Comparison of ENCODE assay signal across 8 cellular contexts in the genomic region with DNA sequence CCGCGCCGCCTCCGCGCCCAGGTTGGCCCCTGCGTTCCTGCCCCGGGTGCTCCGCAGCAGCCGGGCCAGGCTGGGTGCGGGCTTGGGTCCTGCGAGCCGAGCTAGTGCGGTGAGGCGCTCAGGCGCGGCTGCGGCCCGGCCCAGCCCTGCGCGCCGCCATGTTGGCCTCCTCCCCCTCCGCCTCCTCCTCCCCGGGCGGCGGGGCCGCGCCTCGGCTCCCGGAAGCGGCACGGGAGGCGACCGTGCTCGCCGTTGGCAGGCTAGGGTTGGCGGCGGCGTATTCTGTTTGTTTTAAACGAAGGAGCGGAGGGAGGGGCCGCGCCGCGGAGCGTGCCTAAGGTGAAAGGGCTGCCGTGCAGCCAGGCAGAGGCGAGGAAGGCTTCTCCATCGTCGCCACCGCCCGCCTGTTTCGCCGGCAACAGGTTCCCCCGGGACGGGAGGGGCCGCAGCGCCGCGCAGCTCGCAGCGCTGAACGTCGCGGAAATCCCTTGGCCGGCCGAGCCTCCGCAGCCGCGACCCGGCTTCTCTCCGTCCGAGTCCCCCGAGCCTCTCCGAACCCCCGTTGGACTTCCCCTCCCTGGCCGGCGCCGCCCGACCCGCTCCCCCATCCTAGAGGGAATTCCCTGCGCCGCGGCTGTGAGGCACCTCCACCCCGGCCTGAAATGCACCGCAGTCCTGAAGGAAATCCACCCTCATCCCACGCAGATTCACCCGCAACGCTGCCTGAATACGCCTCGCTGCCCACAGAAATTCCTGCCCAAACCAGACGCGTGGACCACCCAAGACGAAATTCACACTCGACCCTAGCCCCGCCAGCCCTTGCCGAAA. TPM values are rescaled to one million over a fixed set of nuclear protein-coding genes. Genes with fewer than 3 reads are reported as not detected.
DNase-seq lines count a peak whose midpoint lies in the region; ATAC-seq and TF ChIP-seq lines count a peak whose summit lies in the region.

A gene with protein sequence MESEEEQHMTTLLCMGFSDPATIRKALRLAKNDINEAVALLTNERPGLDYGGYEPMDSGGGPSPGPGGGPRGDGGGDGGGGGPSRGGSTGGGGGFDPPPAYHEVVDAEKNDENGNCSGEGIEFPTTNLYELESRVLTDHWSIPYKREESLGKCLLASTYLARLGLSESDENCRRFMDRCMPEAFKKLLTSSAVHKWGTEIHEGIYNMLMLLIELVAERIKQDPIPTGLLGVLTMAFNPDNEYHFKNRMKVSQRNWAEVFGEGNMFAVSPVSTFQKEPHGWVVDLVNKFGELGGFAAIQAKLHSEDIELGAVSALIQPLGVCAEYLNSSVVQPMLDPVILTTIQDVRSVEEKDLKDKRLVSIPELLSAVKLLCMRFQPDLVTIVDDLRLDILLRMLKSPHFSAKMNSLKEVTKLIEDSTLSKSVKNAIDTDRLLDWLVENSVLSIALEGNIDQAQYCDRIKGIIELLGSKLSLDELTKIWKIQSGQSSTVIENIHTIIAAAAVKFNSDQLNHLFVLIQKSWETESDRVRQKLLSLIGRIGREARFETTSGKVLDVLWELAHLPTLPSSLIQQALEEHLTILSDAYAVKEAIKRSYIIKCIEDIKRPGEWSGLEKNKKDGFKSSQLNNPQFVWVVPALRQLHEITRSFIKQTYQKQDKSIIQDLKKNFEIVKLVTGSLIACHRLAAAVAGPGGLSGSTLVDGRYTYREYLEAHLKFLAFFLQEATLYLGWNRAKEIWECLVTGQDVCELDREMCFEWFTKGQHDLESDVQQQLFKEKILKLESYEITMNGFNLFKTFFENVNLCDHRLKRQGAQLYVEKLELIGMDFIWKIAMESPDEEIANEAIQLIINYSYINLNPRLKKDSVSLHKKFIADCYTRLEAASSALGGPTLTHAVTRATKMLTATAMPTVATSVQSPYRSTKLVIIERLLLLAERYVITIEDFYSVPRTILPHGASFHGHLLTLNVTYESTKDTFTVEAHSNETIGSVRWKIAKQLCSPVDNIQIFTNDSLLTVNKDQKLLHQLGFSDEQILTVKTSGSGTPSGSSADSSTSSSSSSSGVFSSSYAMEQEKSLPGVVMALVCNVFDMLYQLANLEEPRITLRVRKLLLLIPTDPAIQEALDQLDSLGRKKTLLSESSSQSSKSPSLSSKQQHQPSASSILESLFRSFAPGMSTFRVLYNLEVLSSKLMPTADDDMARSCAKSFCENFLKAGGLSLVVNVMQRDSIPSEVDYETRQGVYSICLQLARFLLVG (N-terminal part only) (minus strand): TSS at position 171 of the 828 bp plus-strand sequence. CDS start 251 bp downstream, outside the sequence.

- peak; percentile 75 for ATAC-seq in GM23338

- peaks cover 52% of the 10 kb centered on the region for H3K4me1 Mint-ChIP-seq in GM23338
- peaks cover 65% of the 10 kb centered on the region for H3K4me1 Mint-ChIP-seq in activated naive CD4-positive, alpha-beta T cell treated with anti-CD3 and anti-CD28 coated beads, Interleukin-2, amount 10 ng/mL, durations not matched to agents 7 days and 5 days

- no peaks in the 10 kb centered on the region; the same call in 2 of the 3 replicates for H3K9me3 Mint-ChIP-seq in GM23338
- no peaks in the 10 kb centered on the region for H3K9me3 Mint-ChIP-seq in activated naive CD4-positive, alpha-beta T cell treated with anti-CD3 and anti-CD28 coated beads, Interleukin-2, amount 10 ng/mL, durations not matched to agents 7 days and 5 days

- H3K27me3 Mint-ChIP-seq in GM23338 (ENCODE audit: insufficient read depth, low read depth, poor library complexity) = peaks cover 20% of the 10 kb centered on the region
- no peaks in the 10 kb centered on the region for H3K27me3 Mint-ChIP-seq in activated naive CD4-positive, alpha-beta T cell treated with anti-CD3 and anti-CD28 coated beads, Interleukin-2, amount 10 ng/mL, durations not matched to agents 7 days and 5 days

- H3K36me3 ChIP-seq in ES-I3 (ENCODE audit: insufficient read depth, low read length) (no peaks in the 10 kb centered on the region), GM23338 (ENCODE audit: insufficient read depth) (no peaks in the 10 kb centered on the region)

- TF ChIP-seq CTCF in GM23338 (conservative IDR thresholded peaks at IDR 0.05; ENCODE audit: low read depth in 2 of 2) = no peak

- H3K4me2 ChIP-seq in GM23338 = peak within 1 kb of the TSS; percentile 84

- H3K9me2 ChIP-seq in GM23338 (ENCODE audit: insufficient read depth) = no peaks in the 10 kb centered on the region

- peaks cover 40% of the 10 kb centered on the region for H3K79me2 ChIP-seq in GM23338 (replicated peaks; ENCODE audit: insufficient read depth)

- H4K20me1 ChIP-seq in GM23338 (replicated peaks; ENCODE audit: insufficient read depth) = peaks cover 6% of the 10 kb centered on the region; the same call in 1 of the 2 replicates

- peak within 1 kb of the TSS; percentile 76 for H3K4me3 ChIP-seq in GM23338

- H3K4me1 ChIP-seq in ES-I3 (ENCODE audit: insufficient read depth, low read length) = peaks cover 29% of the 10 kb centered on the region
- peaks cover 47% of the 10 kb centered on the region for H3K4me1 ChIP-seq in GM23338 (ENCODE audit: insufficient read depth)

- H3K27ac Mint-ChIP-seq in GM23338 = peak within 1 kb of the TSS; percentile 94
- H3K27ac Mint-ChIP-seq in activated naive CD4-positive, alpha-beta T cell treated with anti-CD3 and anti-CD28 coated beads, Interleukin-2, amount 10 ng/mL, durations not matched to agents 7 days and 5 days = peak within 1 kb of the TSS; percentile 94

- peaks cover 13% of the 10 kb centered on the region for H3K27me3 ChIP-seq in GM23338 (ENCODE audit: insufficient read depth)

- CTCF ChIA-PET in activated naive CD4-positive, alpha-beta T cell treated with anti-CD3 and anti-CD28 coated beads, Interleukin-2, amount 10 ng/mL, durations not matched to agents 7 days and 5 days (lab: Charles Lee) = interaction anchor here (1.0 kb wide), 1 partner anchor 72 kb away, joined by 4 read pairs; no protein-coding TSS in a partner anchor

- H3K27ac ChIP-seq in GM23338 (ENCODE audit: low read depth) = peak within 1 kb of the TSS; percentile 88
- H3K27ac ChIP-seq in temporal lobe (ENCODE audit: low read depth, low read length) = peak within 1 kb of the TSS; percentile 77

- no peaks in the 10 kb centered on the region for H3K9me3 ChIP-seq in ES-I3 (ENCODE audit: control insufficient read depth, insufficient read depth, low read length)

- peak within 1 kb of the TSS; percentile 88 for H3K4me3 Mint-ChIP-seq in GM23338
- peak within 1 kb of the TSS; percentile 89 for H3K4me3 Mint-ChIP-seq in activated naive CD4-positive, alpha-beta T cell treated with anti-CD3 and anti-CD28 coated beads, Interleukin-2, amount 10 ng/mL, durations not matched to agents 7 days and 5 days

- H3K9ac ChIP-seq in ES-I3 (ENCODE audit: low read depth, low read length) = peak within 1 kb of the TSS; percentile 75

- H3F3A ChIP-seq in GM23338 (replicated peaks; ENCODE audit: low read depth) = no peaks in the 10 kb centered on the region

- H2AFZ ChIP-seq in GM23338 = peak within 1 kb of the TSS; percentile 61

- peaks cover 5% of the 10 kb centered on the region; the same call in 1 of the 3 replicates for H3K36me3 Mint-ChIP-seq in GM23338 (ENCODE audit: low read depth)
- H3K36me3 Mint-ChIP-seq in activated naive CD4-positive, alpha-beta T cell treated with anti-CD3 and anti-CD28 coated beads, Interleukin-2, amount 10 ng/mL, durations not matched to agents 7 days and 5 days = peaks cover 7% of the 10 kb centered on the region

- DNase-seq in GM23338 (ENCODE audit: low spot score) = peak; percentile 85
- peak; percentile 48 to 49 for DNase-seq in Kasumi-1 (lab: John Stamatoyannopoulos, UW)
- peak; percentile 56 for DNase-seq in SK-N-DZ (ENCODE audit: low spot score)
- peak; percentile 89 for DNase-seq in activated naive CD4-positive, alpha-beta T cell treated with anti-CD3 and anti-CD28 coated beads, Interleukin-2, amount 10 ng/mL, durations not matched to agents 7 days and 5 days
- DNase-seq in globus pallidus (ENCODE audit: low spot score) = peak; percentile 66
- DNase-seq in occipital lobe (lab: John Stamatoyannopoulos, UW) = peak; percentile 62

TF ChIP-seq in GM23338, 12 proteins besides CTCF, POLR2A, EP300 and RAD21 (continues in another document):
- no peak for TF ChIP-seq STAT1 (IDR thresholded peaks at IDR 0.05; ENCODE audit: unreplicated experiment)
- peak; percentile 75 for TF ChIP-seq POLR2AphosphoS5 (IDR thresholded peaks at IDR 0.05; ENCODE audit: low read depth)

RNA-seq across cellular contexts. Expression of the gene that starts here (rescaled TPM):
- total RNA-seq in GM23338 (2014; rRNA removed; shearing (Covaris generic)) = 32.6 and 36.2 TPM in 2 replicates
- 11.9 and 12.1 TPM in 2 replicates for polyA plus RNA-seq in GM23338 (2016; fragmentation: Nextera tagmentation; extraction: Ambion mirVana)
- 12.1 and 15.3 TPM in 2 replicates for polyA plus RNA-seq in SK-N-DZ (2014; cell fraction: cytosol; rRNA removed)
- polyA plus RNA-seq in SK-N-DZ (2014; cell fraction: nucleus; rRNA removed) = 20.8 and 31.6 TPM in 2 replicates
- total RNA-seq in occipital lobe = 93.9 TPM
- total RNA-seq in temporal lobe = 75.7 TPM

Comparison
In these comparisons a context has a peak if more than half of its experiments do, and no peak if none do; other contexts are left out.
1. Peak in every context shown above with its lines: DNase-seq, ATAC-seq, H3K4me3 ChIP-seq and H3K27ac ChIP-seq.